1 cellular context compared by ENCODE assay signal in the genomic region with DNA sequence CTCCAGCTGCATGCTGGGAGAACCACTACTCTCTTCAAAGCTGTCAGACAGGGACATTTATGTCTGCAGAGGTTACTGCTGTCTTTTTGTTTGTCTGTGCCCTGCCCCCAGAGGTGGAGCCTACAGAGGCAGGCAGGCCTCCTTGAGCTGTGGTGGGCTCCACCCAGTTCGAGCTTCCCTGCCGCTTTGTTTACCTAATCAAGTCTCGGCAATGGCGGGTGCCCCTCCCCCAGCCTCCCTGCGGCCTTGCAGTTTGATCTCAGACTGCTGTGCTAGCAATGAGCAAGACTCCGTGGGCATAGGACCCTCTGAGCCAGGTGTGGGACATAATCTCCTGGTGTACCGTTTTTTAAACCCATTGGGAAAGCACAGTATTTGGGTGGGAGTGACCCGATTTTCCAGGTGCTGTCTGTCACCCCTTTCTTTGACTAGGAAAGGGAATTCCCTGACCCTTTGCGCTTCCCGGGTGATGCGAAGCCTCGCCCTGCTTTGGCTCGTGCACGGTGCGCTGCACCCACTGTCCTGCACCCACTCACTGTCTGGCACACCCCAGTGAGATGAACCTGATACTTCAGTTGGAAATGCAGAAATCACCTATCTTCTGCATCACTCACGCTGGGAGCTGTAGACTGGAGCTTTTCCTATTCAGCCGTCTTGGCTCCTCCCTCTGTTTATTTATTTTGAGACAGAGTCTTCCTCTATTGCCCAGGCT.
A peak's percentile ranks its signal among the peaks of the same experiment; 100 is the strongest.
TF ChIP-seq lines count a peak whose summit lies in the region.

No MANE protein-coding gene starts in this region.

TF ChIP-seq in HepG2, 621 proteins besides CTCF, POLR2A, EP300 and RAD21:
- peak; percentile 63; the same call in 1 of the 2 replicates for TF ChIP-seq ZNF281 (CRISPR knock-in tag; IDR thresholded peaks at IDR 0.05; ENCODE audit: borderline replicate concordance)
TF ChIP-seq in HepG2: peak in this region for 1; not testable (repeated sequence) for 620.
